1 cellular context compared by ENCODE assay signal in genomic region chr1:167936068-167936929, GRCh38.
TF ChIP-seq lines count a peak whose summit lies in the region.

TSS of gene DCAF6 (plus strand) at chr1:167936683. CDS start at chr1:167936912, 229 bp downstream.

TF ChIP-seq in GM12878, 131 proteins besides CTCF, POLR2A, EP300 and RAD21 (continued from another document and continues in another):
- TF ChIP-seq, protein P1, sequence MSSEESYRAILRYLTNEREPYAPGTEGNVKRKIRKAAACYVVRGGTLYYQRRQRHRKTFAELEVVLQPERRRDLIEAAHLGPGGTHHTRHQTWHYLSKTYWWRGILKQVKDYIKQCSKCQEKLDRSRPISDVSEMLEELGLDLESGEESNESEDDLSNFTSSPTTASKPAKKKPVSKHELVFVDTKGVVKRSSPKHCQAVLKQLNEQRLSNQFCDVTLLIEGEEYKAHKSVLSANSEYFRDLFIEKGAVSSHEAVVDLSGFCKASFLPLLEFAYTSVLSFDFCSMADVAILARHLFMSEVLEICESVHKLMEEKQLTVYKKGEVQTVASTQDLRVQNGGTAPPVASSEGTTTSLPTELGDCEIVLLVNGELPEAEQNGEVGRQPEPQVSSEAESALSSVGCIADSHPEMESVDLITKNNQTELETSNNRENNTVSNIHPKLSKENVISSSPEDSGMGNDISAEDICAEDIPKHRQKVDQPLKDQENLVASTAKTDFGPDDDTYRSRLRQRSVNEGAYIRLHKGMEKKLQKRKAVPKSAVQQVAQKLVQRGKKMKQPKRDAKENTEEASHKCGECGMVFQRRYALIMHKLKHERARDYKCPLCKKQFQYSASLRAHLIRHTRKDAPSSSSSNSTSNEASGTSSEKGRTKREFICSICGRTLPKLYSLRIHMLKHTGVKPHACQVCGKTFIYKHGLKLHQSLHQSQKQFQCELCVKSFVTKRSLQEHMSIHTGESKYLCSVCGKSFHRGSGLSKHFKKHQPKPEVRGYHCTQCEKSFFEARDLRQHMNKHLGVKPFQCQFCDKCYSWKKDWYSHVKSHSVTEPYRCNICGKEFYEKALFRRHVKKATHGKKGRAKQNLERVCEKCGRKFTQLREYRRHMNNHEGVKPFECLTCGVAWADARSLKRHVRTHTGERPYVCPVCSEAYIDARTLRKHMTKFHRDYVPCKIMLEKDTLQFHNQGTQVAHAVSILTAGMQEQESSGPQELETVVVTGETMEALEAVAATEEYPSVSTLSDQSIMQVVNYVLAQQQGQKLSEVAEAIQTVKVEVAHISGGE (CRISPR knock-in tag; IDR thresholded peaks at IDR 0.05) = no peak
- TF ChIP-seq POLR2AphosphoS5 (IDR thresholded peaks at IDR 0.05; ENCODE audit: low read length) = peak; percentile 79
- peak; percentile 62 for TF ChIP-seq KLF5 (IDR thresholded peaks at IDR 0.05; ENCODE audit: partially characterized antibody)
- no peak for TF ChIP-seq SREBF1 (IDR thresholded peaks at IDR 0.05; ENCODE audit: low read length)
- TF ChIP-seq, protein P2, sequence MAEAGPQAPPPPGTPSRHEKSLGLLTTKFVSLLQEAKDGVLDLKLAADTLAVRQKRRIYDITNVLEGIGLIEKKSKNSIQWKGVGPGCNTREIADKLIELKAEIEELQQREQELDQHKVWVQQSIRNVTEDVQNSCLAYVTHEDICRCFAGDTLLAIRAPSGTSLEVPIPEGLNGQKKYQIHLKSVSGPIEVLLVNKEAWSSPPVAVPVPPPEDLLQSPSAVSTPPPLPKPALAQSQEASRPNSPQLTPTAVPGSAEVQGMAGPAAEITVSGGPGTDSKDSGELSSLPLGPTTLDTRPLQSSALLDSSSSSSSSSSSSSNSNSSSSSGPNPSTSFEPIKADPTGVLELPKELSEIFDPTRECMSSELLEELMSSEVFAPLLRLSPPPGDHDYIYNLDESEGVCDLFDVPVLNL (IDR thresholded peaks at IDR 0.05; ENCODE audit: low read depth, low read length) = peak; percentile 34; the same call in 1 of the 2 replicates
- no peak for TF ChIP-seq SUZ12 (IDR thresholded peaks at IDR 0.05; ENCODE audit: unreplicated experiment)
- TF ChIP-seq, protein P3, sequence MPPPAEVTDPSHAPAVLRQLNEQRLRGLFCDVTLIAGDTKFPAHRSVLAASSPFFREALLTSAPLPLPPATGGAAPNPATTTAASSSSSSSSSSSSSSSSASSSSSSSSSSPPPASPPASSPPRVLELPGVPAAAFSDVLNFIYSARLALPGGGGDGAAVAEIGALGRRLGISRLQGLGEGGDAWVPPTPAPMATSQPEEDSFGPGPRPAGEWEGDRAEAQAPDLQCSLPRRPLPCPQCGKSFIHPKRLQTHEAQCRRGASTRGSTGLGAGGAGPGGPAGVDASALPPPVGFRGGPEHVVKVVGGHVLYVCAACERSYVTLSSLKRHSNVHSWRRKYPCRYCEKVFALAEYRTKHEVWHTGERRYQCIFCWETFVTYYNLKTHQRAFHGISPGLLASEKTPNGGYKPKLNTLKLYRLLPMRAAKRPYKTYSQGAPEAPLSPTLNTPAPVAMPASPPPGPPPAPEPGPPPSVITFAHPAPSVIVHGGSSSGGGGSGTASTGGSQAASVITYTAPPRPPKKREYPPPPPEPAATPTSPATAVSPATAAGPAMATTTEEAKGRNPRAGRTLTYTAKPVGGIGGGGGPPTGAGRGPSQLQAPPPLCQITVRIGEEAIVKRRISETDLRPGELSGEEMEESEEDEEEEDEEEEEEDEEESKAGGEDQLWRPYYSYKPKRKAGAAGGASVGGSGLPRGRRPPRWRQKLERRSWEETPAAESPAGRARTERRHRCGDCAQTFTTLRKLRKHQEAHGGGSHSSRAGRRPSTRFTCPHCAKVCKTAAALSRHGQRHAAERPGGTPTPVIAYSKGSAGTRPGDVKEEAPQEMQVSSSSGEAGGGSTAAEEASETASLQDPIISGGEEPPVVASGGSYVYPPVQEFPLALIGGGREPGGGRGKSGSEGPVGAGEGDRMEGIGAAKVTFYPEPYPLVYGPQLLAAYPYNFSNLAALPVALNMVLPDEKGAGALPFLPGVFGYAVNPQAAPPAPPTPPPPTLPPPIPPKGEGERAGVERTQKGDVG (CRISPR knock-in tag; IDR thresholded peaks at IDR 0.05) = no peak
- peak; percentile 84 for TF ChIP-seq SMAD1 (IDR thresholded peaks at IDR 0.05; ENCODE audit: low read depth, partially characterized antibody)
- 0 out of 2 replicates have a peak, but pooled peaks have one; percentile 55 for TF ChIP-seq ZBED1 (IDR thresholded peaks at IDR 0.05; ENCODE audit: borderline replicate concordance)
- peak; percentile 58; the same call in 1 of the 2 replicates for TF ChIP-seq MEF2A (IDR thresholded peaks at IDR 0.05; ENCODE audit: insufficient read depth, low read depth, low read length)
- TF ChIP-seq FOS (IDR thresholded peaks at IDR 0.05; ENCODE audit: borderline replicate concordance, extremely low read depth, insufficient read length) = no peak
- no peak for TF ChIP-seq TBL1XR1 (IDR thresholded peaks at IDR 0.05; ENCODE audit: low read depth, low read length)
- no peak for TF ChIP-seq ZNF274 (IDR thresholded peaks at IDR 0.05; ENCODE audit: insufficient read depth, insufficient read length)
- TF ChIP-seq WRNIP1 (IDR thresholded peaks at IDR 0.05; ENCODE audit: borderline replicate concordance, low read depth, low read length) = no peak
- TF ChIP-seq, protein P4, sequence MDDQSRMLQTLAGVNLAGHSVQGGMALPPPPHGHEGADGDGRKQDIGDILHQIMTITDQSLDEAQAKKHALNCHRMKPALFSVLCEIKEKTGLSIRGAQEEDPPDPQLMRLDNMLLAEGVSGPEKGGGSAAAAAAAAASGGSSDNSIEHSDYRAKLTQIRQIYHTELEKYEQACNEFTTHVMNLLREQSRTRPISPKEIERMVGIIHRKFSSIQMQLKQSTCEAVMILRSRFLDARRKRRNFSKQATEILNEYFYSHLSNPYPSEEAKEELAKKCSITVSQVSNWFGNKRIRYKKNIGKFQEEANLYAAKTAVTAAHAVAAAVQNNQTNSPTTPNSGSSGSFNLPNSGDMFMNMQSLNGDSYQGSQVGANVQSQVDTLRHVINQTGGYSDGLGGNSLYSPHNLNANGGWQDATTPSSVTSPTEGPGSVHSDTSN (IDR thresholded peaks at IDR 0.05; ENCODE audit: insufficient replicate concordance, low read depth, low read length) = no peak
- peak; percentile 48 for TF ChIP-seq RFX5 (IDR thresholded peaks at IDR 0.05; ENCODE audit: low read depth, low read length)
- no peak for TF ChIP-seq ZNF384 (IDR thresholded peaks at IDR 0.05; ENCODE audit: borderline replicate concordance, low read depth, low read length)
- peak; percentile 69 for TF ChIP-seq RUNX3 (IDR thresholded peaks at IDR 0.05; ENCODE audit: low read length)
- TF ChIP-seq SRF (IDR thresholded peaks at IDR 0.05; ENCODE audit: low read depth in 2 of 2, low read length in 2 of 2) = no peak
- peak; percentile 91 for TF ChIP-seq IRF5 (IDR thresholded peaks at IDR 0.05; ENCODE audit: borderline replicate concordance)
- TF ChIP-seq LARP7 (IDR thresholded peaks at IDR 0.05) = 0 out of 2 replicates have a peak, but pooled peaks have one; percentile 13
- peak; percentile 74 for TF ChIP-seq HCFC1 (IDR thresholded peaks at IDR 0.05; ENCODE audit: low read length)
- TF ChIP-seq SREBF2 (IDR thresholded peaks at IDR 0.05; ENCODE audit: low read length) = no peak
- peak; percentile 65 for TF ChIP-seq CREB1 (IDR thresholded peaks at IDR 0.05; ENCODE audit: low read depth)
- TF ChIP-seq STAT3 (IDR thresholded peaks at IDR 0.05; ENCODE audit: low read depth, low read length) = no peak
- TF ChIP-seq NFXL1 (IDR thresholded peaks at IDR 0.05; ENCODE audit: borderline replicate concordance) = no peak
- no peak for TF ChIP-seq HDAC6 (IDR thresholded peaks at IDR 0.05; ENCODE audit: unreplicated experiment)
- no peak for TF ChIP-seq HDAC2 (IDR thresholded peaks at IDR 0.05)
- TF ChIP-seq MTA3 (IDR thresholded peaks at IDR 0.05; ENCODE audit: borderline replicate concordance, low read length) = no peak; the same call in 1 of the 2 replicates
- TF ChIP-seq ZNF622 (IDR thresholded peaks at IDR 0.05) = no peak
- peak; percentile 72 for TF ChIP-seq TAF1 (IDR thresholded peaks at IDR 0.05; ENCODE audit: borderline replicate concordance, low read depth, low read length)
- TF ChIP-seq BMI1 (IDR thresholded peaks at IDR 0.05; ENCODE audit: borderline replicate concordance) = peak; percentile 93
- TF ChIP-seq PAX8 (IDR thresholded peaks at IDR 0.05) = peak; percentile 52; the same call in 1 of the 2 replicates
- TF ChIP-seq, protein P5, sequence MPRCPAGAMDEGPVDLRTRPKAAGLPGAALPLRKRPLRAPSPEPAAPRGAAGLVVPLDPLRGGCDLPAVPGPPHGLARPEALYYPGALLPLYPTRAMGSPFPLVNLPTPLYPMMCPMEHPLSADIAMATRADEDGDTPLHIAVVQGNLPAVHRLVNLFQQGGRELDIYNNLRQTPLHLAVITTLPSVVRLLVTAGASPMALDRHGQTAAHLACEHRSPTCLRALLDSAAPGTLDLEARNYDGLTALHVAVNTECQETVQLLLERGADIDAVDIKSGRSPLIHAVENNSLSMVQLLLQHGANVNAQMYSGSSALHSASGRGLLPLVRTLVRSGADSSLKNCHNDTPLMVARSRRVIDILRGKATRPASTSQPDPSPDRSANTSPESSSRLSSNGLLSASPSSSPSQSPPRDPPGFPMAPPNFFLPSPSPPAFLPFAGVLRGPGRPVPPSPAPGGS (IDR thresholded peaks at IDR 0.05; ENCODE audit: borderline replicate concordance, insufficient read depth, low read depth, low read length, poor library complexity, severe bottlenecking) = no peak
- TF ChIP-seq ZSCAN29 (IDR thresholded peaks at IDR 0.05) = no peak
- peak; percentile 85 for TF ChIP-seq RELB (IDR thresholded peaks at IDR 0.05; ENCODE audit: low read depth)
- TF ChIP-seq NFYA (IDR thresholded peaks at IDR 0.05; ENCODE audit: borderline replicate concordance, low read depth, low read length) = no peak
- peak; percentile 86 for TF ChIP-seq IKZF1 (conservative IDR thresholded peaks at IDR 0.05)
- no peak for TF ChIP-seq KDM1A (IDR thresholded peaks at IDR 0.05; ENCODE audit: borderline replicate concordance)
- no peak for TF ChIP-seq NFIC (IDR thresholded peaks at IDR 0.05; ENCODE audit: low read depth, low read length)
- 0 out of 2 replicates have a peak, but pooled peaks have one; percentile 62 for TF ChIP-seq CHD1 (IDR thresholded peaks at IDR 0.05; ENCODE audit: low read depth, low read length)
- TF ChIP-seq DPF2 (IDR thresholded peaks at IDR 0.05) = no peak
- TF ChIP-seq, protein P6, sequence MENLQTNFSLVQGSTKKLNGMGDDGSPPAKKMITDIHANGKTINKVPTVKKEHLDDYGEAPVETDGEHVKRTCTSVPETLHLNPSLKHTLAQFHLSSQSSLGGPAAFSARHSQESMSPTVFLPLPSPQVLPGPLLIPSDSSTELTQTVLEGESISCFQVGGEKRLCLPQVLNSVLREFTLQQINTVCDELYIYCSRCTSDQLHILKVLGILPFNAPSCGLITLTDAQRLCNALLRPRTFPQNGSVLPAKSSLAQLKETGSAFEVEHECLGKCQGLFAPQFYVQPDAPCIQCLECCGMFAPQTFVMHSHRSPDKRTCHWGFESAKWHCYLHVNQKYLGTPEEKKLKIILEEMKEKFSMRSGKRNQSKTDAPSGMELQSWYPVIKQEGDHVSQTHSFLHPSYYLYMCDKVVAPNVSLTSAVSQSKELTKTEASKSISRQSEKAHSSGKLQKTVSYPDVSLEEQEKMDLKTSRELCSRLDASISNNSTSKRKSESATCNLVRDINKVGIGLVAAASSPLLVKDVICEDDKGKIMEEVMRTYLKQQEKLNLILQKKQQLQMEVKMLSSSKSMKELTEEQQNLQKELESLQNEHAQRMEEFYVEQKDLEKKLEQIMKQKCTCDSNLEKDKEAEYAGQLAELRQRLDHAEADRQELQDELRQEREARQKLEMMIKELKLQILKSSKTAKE (IDR thresholded peaks at IDR 0.05; ENCODE audit: low read depth, poor library complexity, severe bottlenecking) = no peak
- TF ChIP-seq SIX5 (IDR thresholded peaks at IDR 0.05; ENCODE audit: low read depth, low read length, severe bottlenecking) = peak; percentile 57
- no peak for TF ChIP-seq EED (IDR thresholded peaks at IDR 0.05; ENCODE audit: low read depth)
- TF ChIP-seq STAT1 (conservative IDR thresholded peaks at IDR 0.05) = peak; percentile 100
- TF ChIP-seq SP1 (IDR thresholded peaks at IDR 0.05; ENCODE audit: low read depth, low read length) = peak; percentile 68
- peak; percentile 37; the same call in 1 of the 2 replicates for TF ChIP-seq MTA2 (IDR thresholded peaks at IDR 0.05; ENCODE audit: low read depth)
